In the genomic region with DNA sequence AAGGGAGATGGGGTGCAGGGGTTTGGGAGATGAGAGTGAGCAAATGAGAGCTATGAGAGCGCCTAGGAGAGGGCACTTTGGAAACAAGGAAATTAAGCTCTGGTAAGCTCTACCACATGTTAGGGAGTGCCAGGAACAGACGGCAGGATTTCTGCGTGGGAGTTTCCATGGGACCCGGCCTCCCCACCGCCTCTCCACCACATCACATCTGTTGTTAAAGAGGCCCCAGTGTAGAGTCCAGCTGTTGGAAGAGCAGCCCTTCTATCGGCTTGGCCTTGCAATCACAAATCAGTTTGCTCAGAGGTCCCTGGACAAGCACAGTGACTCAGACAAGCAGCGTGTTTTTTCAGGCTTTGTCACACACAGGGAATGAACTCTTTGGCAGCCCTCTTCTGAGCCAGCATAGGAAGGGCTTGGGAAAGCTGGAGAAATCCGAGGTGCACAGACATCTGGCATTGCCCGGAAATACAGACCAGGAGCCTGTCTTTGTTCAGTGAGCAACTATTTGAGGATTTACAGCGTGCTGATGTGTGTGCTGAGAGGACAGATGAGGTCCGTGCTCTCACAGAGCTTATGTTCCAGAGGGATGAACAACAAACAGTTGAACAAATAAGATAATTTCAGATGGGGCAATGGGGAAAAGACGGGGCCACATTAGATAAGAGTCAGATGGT, we compare ENCODE assay signal across 8 cellular contexts.
DNase-seq lines count a peak whose midpoint lies in the region; ATAC-seq and TF ChIP-seq lines count a peak whose summit lies in the region.

No MANE protein-coding gene starts in this region.

- no peak for TF ChIP-seq CTCF in gastroesophageal sphincter (IDR thresholded peaks at IDR 0.05)

- no peak for TF ChIP-seq POLR2A in gastroesophageal sphincter (IDR thresholded peaks at IDR 0.05)

- H3K4me1 ChIP-seq in gastroesophageal sphincter = peaks cover 0 to 45% (median 9%) of the 10 kb centered on the region in 3 donors

- peak overlapping the region in 3 of 4 donors; percentile 53 to 67 (median 58) for H3K27ac ChIP-seq in gastroesophageal sphincter

- H3K36me3 ChIP-seq in gastroesophageal sphincter = no peaks in the 10 kb centered on the region

- ATAC-seq in gastroesophageal sphincter = peak; percentile 90
- no peak for ATAC-seq in GM18498 (IDR thresholded peaks at IDR 0.05; ENCODE audit: unreplicated experiment)

- H3K4me3 ChIP-seq in gastroesophageal sphincter = no peak overlapping the region

- DNase-seq in D341Med (ENCODE audit: low spot score) (peak; percentile 66), T1000 (lab: John Stamatoyannopoulos, UW) (peak; percentile 63), pulmonary artery endothelial cell (ENCODE audit: low read depth, low spot score) (peak; percentile 37), NOMO-1 (lab: John Stamatoyannopoulos, UW; ENCODE audit: unreplicated experiment in 2 of 2) (no peak), NCI-H146 treated with DMSO at 0.1 percent for 48 hours (lab: John Stamatoyannopoulos, UW; ENCODE audit: unreplicated experiment) (no peak)
- no peak for DNase-seq in activated CD8-positive, alpha-beta memory T cell treated with anti-CD3 and anti-CD28 coated beads for 24 hours

- H3K27me3 ChIP-seq in gastroesophageal sphincter = no peaks in the 10 kb centered on the region

- WGBS in gastroesophageal sphincter (ENCODE audit: low coverage in 1 of 2), 2 donors = 28 to 49% methylated on average over 7 to 11 of the region's 12 CpGs

- no peak for TF ChIP-seq EP300 in gastroesophageal sphincter (IDR thresholded peaks at IDR 0.05)

- no peaks in the 10 kb centered on the region for H3K9me3 ChIP-seq in gastroesophageal sphincter

Comparison
In these comparisons a context has a peak if more than half of its experiments do, and no peak if none do; other contexts are left out.
1. DNase-seq: peak in D341Med (single experiment), T1000 (single experiment) and pulmonary artery endothelial cell (single experiment); none in NOMO-1 (0 of 2), NCI-H146 treated with DMSO at 0.1 percent for 48 hours (single experiment) and activated CD8-positive, alpha-beta memory T cell treated with anti-CD3 and anti-CD28 coated beads for 24 hours (single experiment).